8 cellular contexts compared by ENCODE assay signal in genomic region chr1:84619383-84620093, GRCh38. TPM values are rescaled to one million over a fixed set of nuclear protein-coding genes. Genes with fewer than 3 reads are reported as not detected.
DNase-seq lines count a peak whose midpoint lies in the region; ATAC-seq lines count a peak whose summit lies in the region.

No MANE protein-coding gene starts in this region.

- no peaks in the 10 kb centered on the region for H3K9me3 ChIP-seq in HAP-1

- no peaks in the 10 kb centered on the region for H3K27me3 ChIP-seq in HAP-1 (ENCODE audit: low read depth)

- no peak overlapping the region for H3K4me3 ChIP-seq in skeletal muscle cell (ENCODE audit: low read depth, low read length)
- no peak overlapping the region for H3K4me3 ChIP-seq in HAP-1

- H3K36me3 ChIP-seq in HAP-1 (replicated peaks): no peaks in the 10 kb centered on the region

- ATAC-seq in GM18520 (IDR thresholded peaks at IDR 0.05; ENCODE audit: unreplicated experiment) (no peak), GM18873 (IDR thresholded peaks at IDR 0.05; ENCODE audit: low FRiP score, unreplicated experiment) (no peak)

- DNase-seq in Caki2 (ENCODE audit: low read depth) (peak; percentile 70), NCI-H2081 (lab: John Stamatoyannopoulos, UW) (peak; percentile 51 to 85), fibroblast of the conjunctiva (ENCODE audit: low read depth) (peak; percentile 43), skeletal muscle cell (ENCODE audit: low read depth) (peak; percentile 62), HAP-1 (ENCODE audit: low spot score in 2 of 2) (no peak)
- peak; percentile 20 to 43 for DNase-seq in activated CD8-positive, alpha-beta memory T cell treated with anti-CD3 and anti-CD28 coated beads for 4 hours (ENCODE audit: low read depth in 2 of 2)

- peaks cover 8% of the 10 kb centered on the region for H3K4me1 ChIP-seq in HAP-1

- in situ Hi-C loops in Caki2 (cut with HindIII; ENCODE audit: low pct_unique_long_range_greater_than_20kb, low sequenced_read_pairs) (no loop called here), HAP-1 (cut with MboI; ENCODE audit: low sequenced_read_pairs) (loop anchor here (25.0 kb wide), 3 partner anchors 182 to 707 kb away; no protein-coding TSS in a partner anchor)

RNA-seq across cellular contexts. Expression of gene CTBS, which starts 45.3 kb away (rescaled TPM):
- total RNA-seq in Caki2 (2014; rRNA removed; shearing (Covaris generic); ENCODE audit: low replicate concordance): 5.5 and 6.1 TPM in 2 replicates

Comparison
In these comparisons a context has a peak if more than half of its experiments do, and no peak if none do; other contexts are left out.
1. DNase-seq: peak in Caki2 (single experiment), NCI-H2081 (2 of 2), activated CD8-positive, alpha-beta memory T cell treated with anti-CD3 and anti-CD28 coated beads for 4 hours (2 of 2), fibroblast of the conjunctiva (single experiment) and skeletal muscle cell (single experiment); none in HAP-1 (0 of 2).